ENCODE assay signal across 8 cellular contexts in genomic region chr1:27235827-27236226, GRCh38. TPM values are rescaled to one million over a fixed set of nuclear protein-coding genes. Genes with fewer than 3 reads are reported as not detected.
A peak's percentile ranks its signal among the peaks of the same experiment; 100 is the strongest.
DNase-seq lines count a peak whose midpoint lies in the region; ATAC-seq, FAIRE-seq and TF ChIP-seq lines count a peak whose summit lies in the region.

No MANE protein-coding gene starts in this region.

- no peaks in the 10 kb centered on the region for H3K27me3 ChIP-seq in RWPE2 (ENCODE audit: insufficient read depth, poor library complexity, severe bottlenecking)

- ATAC-seq in RWPE2 (ENCODE audit: low read depth) (no peak), GM19452 (IDR thresholded peaks at IDR 0.05; ENCODE audit: unreplicated experiment) (no peak), HG02870 (IDR thresholded peaks at IDR 0.05; ENCODE audit: unreplicated experiment) (no peak), sciatic nerve (no peak), HG03469 (IDR thresholded peaks at IDR 0.05; ENCODE audit: unreplicated experiment) (no peak)

- TF ChIP-seq CTCF in RWPE2 (IDR thresholded peaks at IDR 0.05; ENCODE audit: poor library complexity, severe bottlenecking): no peak
- no peak for TF ChIP-seq CTCF in fibroblast of mammary gland (conservative IDR thresholded peaks at IDR 0.05; ENCODE audit: control insufficient read depth, insufficient read depth, low read depth, low read length)

- peak; percentile 9 for FAIRE-seq in GM12891 (lab: Jason Lieb, UNC)

- no peak for DNase-seq in GM12891 (ENCODE audit: insufficient read length, low spot score)
- no peak for DNase-seq in RWPE2 (ENCODE audit: low spot score)
- peak; percentile 25 for DNase-seq in fibroblast of mammary gland (ENCODE audit: low read depth)
- no peak for DNase-seq in skeletal muscle cell (ENCODE audit: low read depth)
- DNase-seq in sciatic nerve (ENCODE audit: low spot score): no peak

- peak overlapping the region; percentile 8 for H3K27ac ChIP-seq in RWPE2 (ENCODE audit: poor library complexity, severe bottlenecking)

- no peaks in the 10 kb centered on the region for H3K9me3 ChIP-seq in RWPE2 (ENCODE audit: severe bottlenecking)

- intact Hi-C loops in sciatic nerve (cut with DNase I): no loop called here

- no peaks in the 10 kb centered on the region for H3K36me3 ChIP-seq in RWPE2 (ENCODE audit: low read depth)

- H3K4me3 ChIP-seq in RWPE2 (ENCODE audit: severe bottlenecking): peak overlapping the region; percentile 47
- H3K4me3 ChIP-seq in fibroblast of mammary gland (ENCODE audit: control insufficient read depth, low read depth, low read length): peak overlapping the region; percentile 63
- peak overlapping the region; percentile 64 for H3K4me3 ChIP-seq in skeletal muscle cell (ENCODE audit: low read depth, low read length)

- TF ChIP-seq POLR2A in GM12891 (IDR thresholded peaks at IDR 0.05; ENCODE audit: low read depth, low read length): no peak

- peaks cover 10% of the 10 kb centered on the region for H3K4me1 ChIP-seq in RWPE2 (ENCODE audit: insufficient read depth, poor library complexity, severe bottlenecking)

TF ChIP-seq in GM12891, 5 proteins besides CTCF, POLR2A, EP300 and RAD21:
- TF ChIP-seq SPI1 (IDR thresholded peaks at IDR 0.05; ENCODE audit: low read depth, low read length) (no peak), TAF1 (IDR thresholded peaks at IDR 0.05; ENCODE audit: low read depth, low read length) (no peak), PAX5 (IDR thresholded peaks at IDR 0.05; ENCODE audit: insufficient read depth, low read length, severe bottlenecking) (no peak), POU2F2 (IDR thresholded peaks at IDR 0.05; ENCODE audit: low read depth, low read length) (no peak)

RNA-seq across cellular contexts. Expression of gene WDTC1, which starts 1.4 kb away (rescaled TPM):
- 20.1 TPM for polyA plus RNA-seq in GM12891 (2012; ENCODE audit: low read depth, missing spikeins)
- 39.6 TPM for total RNA-seq in sciatic nerve
